19 cellular contexts compared by ENCODE assay signal in the genomic region with DNA sequence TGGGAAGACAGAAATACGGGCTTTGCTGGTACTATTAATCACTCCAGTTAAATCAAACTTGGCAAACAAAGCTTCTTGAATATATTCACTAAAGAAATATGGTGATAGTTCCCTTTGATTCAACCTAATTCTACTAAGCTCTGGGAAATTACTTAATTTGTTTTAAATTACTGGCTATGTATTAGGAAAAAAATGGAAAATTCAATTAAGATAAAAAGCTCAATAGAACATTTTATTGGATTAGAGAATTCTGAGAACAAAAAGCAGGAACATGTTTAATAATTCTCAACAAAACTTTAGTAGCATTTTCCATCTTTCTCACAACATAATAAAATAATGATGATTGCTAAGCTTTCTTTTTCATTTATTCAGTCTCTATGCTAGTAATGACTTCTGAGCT. TPM values are rescaled to one million over a fixed set of nuclear protein-coding genes. Genes with fewer than 3 reads are reported as not detected.
"Had no signal": no experiment of that assay in that cellular context is flagged by ENCODE, and none has a peak within 500 bp of the region (broad histone marks: within the 10 kb centered on the region; RNA-seq: fewer than 3 reads in every experiment).

No MANE protein-coding gene starts in this region.

- H3K9me3 ChIP-seq: SJCRH30, upper lobe of left lung had no signal

- H3K9me3 Mint-ChIP-seq: activated T-helper 1 cell treated with anti-CD3 and anti-CD28 coated beads, Interleukin-12 subunit alpha, Interleukin-12 subunit beta, Interleukin-2, Interleukin-4 antibody, amounts not matched to agents 30 ng/mL and 10 ng/mL and 1 ng/mL, durations not matched to agents 14 hours and 24 hours and 36 hours; nephron; stimulated activated naive CD8-positive, alpha-beta T cell treated with anti-CD3 and anti-CD28 coated beads, Interleukin-15, amount 100 ng/mL, for 72 hours had no signal

- DNase-seq: activated CD4-positive, alpha-beta T cell treated with anti-CD3 and anti-CD28 coated beads, Interleukin-2, amount 50 U/mL, for 48 hours; activated CD4-positive, CD25-positive, alpha-beta regulatory T cell treated with anti-CD3 and anti-CD28 coated beads, Interleukin-2, amount 50 U/mL, for 72 hours; caudate nucleus; foreskin keratinocyte; kidney glomerular epithelial cell; posterior cingulate gyrus; SJCRH30; small intestine; stimulated activated CD4-positive, alpha-beta T cell treated with anti-CD3 and anti-CD28 coated beads, Interleukin-4, amount 100 ng/mL, for 1 hour; stimulated activated naive CD8-positive, alpha-beta T cell treated with anti-CD3 and anti-CD28 coated beads, Interleukin-15, amount 100 ng/mL, for 72 hours; SW 1271; T-helper 2 cell had no signal

- H3K27me3 ChIP-seq: foreskin keratinocyte, SJCRH30, upper lobe of left lung had no signal

- H3K4me3 ChIP-seq: SJCRH30, upper lobe of left lung had no signal

- H3K4me1 ChIP-seq: SJCRH30, upper lobe of left lung had no signal

- H3K4me3 Mint-ChIP-seq: activated naive CD8-positive, alpha-beta T cell; activated T-helper 1 cell treated with anti-CD3 and anti-CD28 coated beads, Interleukin-12 subunit alpha, Interleukin-12 subunit beta, Interleukin-2, Interleukin-4 antibody, amounts not matched to agents 30 ng/mL and 10 ng/mL and 1 ng/mL, durations not matched to agents 14 hours and 24 hours and 36 hours; stimulated activated naive CD8-positive, alpha-beta T cell treated with anti-CD3 and anti-CD28 coated beads, Interleukin-15, amount 100 ng/mL, for 72 hours had no signal

- H3K27ac Mint-ChIP-seq: activated naive CD8-positive, alpha-beta T cell; activated T-helper 1 cell treated with anti-CD3 and anti-CD28 coated beads, Interleukin-12 subunit alpha, Interleukin-12 subunit beta, Interleukin-2, Interleukin-4 antibody, amounts not matched to agents 30 ng/mL and 10 ng/mL and 1 ng/mL, durations not matched to agents 14 hours and 24 hours and 36 hours; stimulated activated naive CD8-positive, alpha-beta T cell treated with anti-CD3 and anti-CD28 coated beads, Interleukin-15, amount 100 ng/mL, for 72 hours had no signal

- H3K27me3 Mint-ChIP-seq: activated naive CD8-positive, alpha-beta T cell; stimulated activated naive CD8-positive, alpha-beta T cell treated with anti-CD3 and anti-CD28 coated beads, Interleukin-15, amount 100 ng/mL, for 72 hours had no signal

- H3K36me3 ChIP-seq: SJCRH30 had no signal

- H3K4me1 Mint-ChIP-seq: nephron; stimulated activated naive CD8-positive, alpha-beta T cell treated with anti-CD3 and anti-CD28 coated beads, Interleukin-15, amount 100 ng/mL, for 72 hours had no signal

- H3K27ac ChIP-seq: foreskin keratinocyte, SJCRH30, upper lobe of left lung, VCaP had no signal

- ATAC-seq: foreskin keratinocyte; stimulated activated naive CD8-positive, alpha-beta T cell treated with anti-CD3 and anti-CD28 coated beads, Interleukin-15, amount 100 ng/mL, for 72 hours had no signal

RNA-seq across cellular contexts. Expression of gene BDKRB1, which starts 30.2 kb away (rescaled TPM):
- total RNA-seq: activated T-helper 1 cell treated with anti-CD3 and anti-CD28 coated beads, Interleukin-12 subunit alpha, Interleukin-12 subunit beta, Interleukin-2, Interleukin-4 antibody, amounts not matched to agents 30 ng/mL and 10 ng/mL and 1 ng/mL, durations not matched to agents 14 hours and 24 hours and 36 hours; dermis microvascular lymphatic vessel endothelial cell; temporal lobe had no signal
